12 cellular contexts compared by ENCODE assay signal in the genomic region with DNA sequence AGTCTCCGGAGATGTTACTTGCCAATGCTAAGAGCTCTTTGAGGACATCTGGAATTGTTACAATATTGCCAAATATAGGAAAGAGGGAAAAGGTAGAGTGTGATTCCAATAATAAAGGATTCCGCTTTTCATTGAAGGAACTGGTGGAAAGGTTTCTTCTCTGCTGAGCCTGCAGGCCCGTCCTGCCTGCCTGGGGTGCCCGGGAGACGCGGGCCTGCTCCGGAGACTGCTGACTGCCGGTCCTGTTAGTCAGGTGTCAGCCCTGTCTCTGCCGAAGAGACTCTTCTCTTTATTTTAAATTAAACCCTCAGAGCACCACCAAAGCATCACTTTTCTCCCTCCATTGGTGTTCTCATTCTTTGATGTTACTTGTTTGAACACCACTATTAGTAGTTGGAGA. TPM values are rescaled to one million over a fixed set of nuclear protein-coding genes. Genes with fewer than 3 reads are reported as not detected.
A peak's percentile ranks its signal among the peaks of the same experiment; 100 is the strongest.
DNase-seq lines count a peak whose midpoint lies in the region; ATAC-seq, FAIRE-seq and TF ChIP-seq lines count a peak whose summit lies in the region.
"Had no signal": no experiment of that assay in that cellular context is flagged by ENCODE, and none has a peak within 500 bp of the region (broad histone marks: within the 10 kb centered on the region; RNA-seq: fewer than 3 reads in every experiment).

No MANE protein-coding gene starts in this region.

- POLR2A ChIA-PET in A549 (lab: Yijun Ruan, JAX): interaction anchor here (0.9 to 3.8 kb wide), 4 partner anchors 9 to 108 kb away, joined by 3 to 24 read pairs (median 4); no protein-coding TSS in a partner anchor

- DNase-seq in A549 (ENCODE audit: low read depth in 1 of 2, low spot score in 1 of 2): no peak
- peak; percentile 29 for DNase-seq in RCC 7860 (ENCODE audit: low spot score)
- peak; percentile 55 for DNase-seq in esophagus muscularis mucosa (ENCODE audit: extremely low spot score)
- no peak for DNase-seq in ovary
- DNase-seq in NCI-H2081 treated with DMSO at 0.1 percent for 48 hours (lab: John Stamatoyannopoulos, UW): no peak
- no peak for DNase-seq in DMS153 treated with DMSO at 0.1 percent for 48 hours (lab: John Stamatoyannopoulos, UW; ENCODE audit: unreplicated experiment)
- no peak for DNase-seq in pancreas
- DNase-seq in superior temporal gyrus (ENCODE audit: extremely low spot score): no peak
- DNase-seq: activated CD4-positive, alpha-beta T cell treated with anti-CD3 and anti-CD28 coated beads for 48 hours; activated naive CD4-positive, alpha-beta T cell treated with Interleukin-2 at 50 U/mL for 16 hours had no signal

- intact Hi-C loops in esophagus muscularis mucosa (cut with DNase I): loop anchor here (2.0 to 5.0 kb wide), 2 partner anchors 46 to 112 kb away; no protein-coding TSS in a partner anchor
- intact Hi-C loops in ovary (cut with DNase I): loop anchor here in 3 of 4 donors (10.0 kb wide), 5 partner anchors 54 to 234 kb away; no protein-coding TSS in a partner anchor
- intact Hi-C loops in pancreas (cut with DNase I): loop anchor here in 2 of 3 donors (10.0 kb wide), 2 partner anchors 54 to 64 kb away; no protein-coding TSS in a partner anchor

- TF ChIP-seq EP300 in A549 (IDR thresholded peaks at IDR 0.05) (no peak), esophagus muscularis mucosa (IDR thresholded peaks at IDR 0.05) (no peak), ovary (IDR thresholded peaks at IDR 0.05) (no peak)

- H3K36me3 ChIP-seq in esophagus muscularis mucosa: no peaks in the 10 kb centered on the region
- H3K36me3 ChIP-seq in ovary: no peaks in the 10 kb centered on the region
- no peaks in the 10 kb centered on the region for H3K36me3 ChIP-seq in pancreas

- H3K27me3 ChIP-seq in esophagus muscularis mucosa (peaks cover 0 to 11% (median 0%) of the 10 kb centered on the region in 4 donors), ovary (no peaks in the 10 kb centered on the region), pancreas (no peaks in the 10 kb centered on the region)
- H3K27me3 ChIP-seq: SJSA1 had no signal

- TF ChIP-seq CTCF in A549 (IDR thresholded peaks at IDR 0.05): no peak
- no peak for TF ChIP-seq CTCF in esophagus muscularis mucosa (IDR thresholded peaks at IDR 0.05)
- no peak for TF ChIP-seq CTCF in ovary (IDR thresholded peaks at IDR 0.05)
- TF ChIP-seq CTCF in pancreas (IDR thresholded peaks at IDR 0.05): no peak

- no peak for TF ChIP-seq RAD21 in A549 (conservative IDR thresholded peaks at IDR 0.05 in 1 of 2, IDR thresholded peaks at IDR 0.05 in 1 of 2)

- 42% methylated on average over 9 of the region's 9 CpGs for WGBS in A549 (ENCODE audit: missing lambda C conversion rate)
- WGBS in esophagus muscularis mucosa: 64% methylated on average over 9 of the region's 9 CpGs
- WGBS in ovary, 3 donors: 91 to 94% (median 93%) methylated on average over 9 of the region's 9 CpGs
- 90 to 94% methylated on average over 9 of the region's 9 CpGs for whole genome bisulfite sequencing in pancreas, 2 donors

- H3K4me2 ChIP-seq in A549: peak overlapping the region; percentile 80

- ATAC-seq in A549 (no peak), pancreas (no peak)

- CTCF ChIA-PET in A549 (lab: Yijun Ruan, JAX): interaction anchor here (0.6 to 3.3 kb wide), 12 partner anchors 16 to 247 kb away, joined by 3 to 14 read pairs (median 4); no protein-coding TSS in a partner anchor

- FAIRE-seq in A549 (lab: Jason Lieb, UNC): no peak
- FAIRE-seq in RCC 7860 (lab: Jason Lieb, UNC): no peak
- no peak for FAIRE-seq in pancreas (lab: Jason Lieb, UNC)

- H3K9me3 ChIP-seq in A549 (no peaks in the 10 kb centered on the region), esophagus muscularis mucosa (no peaks in the 10 kb centered on the region), ovary (no peaks in the 10 kb centered on the region), pancreas (no peaks in the 10 kb centered on the region)
- H3K9me3 ChIP-seq: SJSA1 had no signal

- H3K4me3 ChIP-seq in A549 (peak overlapping the region; percentile 95), esophagus muscularis mucosa (peak overlapping the region; percentile 91 to 98 (median 96)), ovary (peak overlapping the region; percentile 78), pancreas (peak overlapping the region in 2 of 4 donors; percentile 83 to 97)

- H3K4me1 ChIP-seq in A549 (peaks cover 57% of the 10 kb centered on the region), esophagus muscularis mucosa (peaks cover 28 to 68% (median 66%) of the 10 kb centered on the region in 4 donors), ovary (ENCODE audit: insufficient read depth) (peaks cover 9% of the 10 kb centered on the region), pancreas (peaks cover 0 to 10% (median 0%) of the 10 kb centered on the region in 3 donors)
- H3K4me1 ChIP-seq: parathyroid adenoma had no signal

- TF ChIP-seq POLR2A in A549 (IDR thresholded peaks at IDR 0.05; ENCODE audit: low read length) (no peak), esophagus muscularis mucosa (IDR thresholded peaks at IDR 0.05; ENCODE audit: low read depth) (no peak), ovary (IDR thresholded peaks at IDR 0.05) (no peak)

- H3K27ac ChIP-seq in A549 (peak overlapping the region; percentile 97 to 98), esophagus muscularis mucosa (replicated peaks in 1 of 4) (peak overlapping the region; percentile 97 to 99 (median 99)), ovary (no peak overlapping the region), pancreas (peak overlapping the region in 2 of 4 donors; percentile 0 to 38)
- H3K27ac ChIP-seq: parathyroid adenoma, SJSA1 had no signal

TF ChIP-seq in A549, 52 proteins besides CTCF, POLR2A, EP300 and RAD21:
- TF ChIP-seq PHF8 (IDR thresholded peaks at IDR 0.05; ENCODE audit: borderline replicate concordance, low read depth) (no peak), ZSCAN20 (CRISPR knock-in tag; IDR thresholded peaks at IDR 0.05) (no peak), KDM5A (IDR thresholded peaks at IDR 0.05) (no peak), NPAS2 (CRISPR knock-in tag; IDR thresholded peaks at IDR 0.05; ENCODE audit: borderline replicate concordance) (no peak), FOSL2 (IDR thresholded peaks at IDR 0.05) (no peak), FOSL2 (CRISPR knock-in tag; IDR thresholded peaks at IDR 0.05) (no peak), TFCP2L1 (CRISPR knock-in tag; IDR thresholded peaks at IDR 0.05) (no peak), FOXS1 (CRISPR knock-in tag; IDR thresholded peaks at IDR 0.05) (no peak), EHF (CRISPR knock-in tag; IDR thresholded peaks at IDR 0.05) (no peak), E2F6 (IDR thresholded peaks at IDR 0.05; ENCODE audit: borderline replicate concordance, low read depth) (no peak)
- TF ChIP-seq, protein P1, sequence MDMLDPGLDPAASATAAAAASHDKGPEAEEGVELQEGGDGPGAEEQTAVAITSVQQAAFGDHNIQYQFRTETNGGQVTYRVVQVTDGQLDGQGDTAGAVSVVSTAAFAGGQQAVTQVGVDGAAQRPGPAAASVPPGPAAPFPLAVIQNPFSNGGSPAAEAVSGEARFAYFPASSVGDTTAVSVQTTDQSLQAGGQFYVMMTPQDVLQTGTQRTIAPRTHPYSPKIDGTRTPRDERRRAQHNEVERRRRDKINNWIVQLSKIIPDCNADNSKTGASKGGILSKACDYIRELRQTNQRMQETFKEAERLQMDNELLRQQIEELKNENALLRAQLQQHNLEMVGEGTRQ (IDR thresholded peaks at IDR 0.05): no peak
- TF ChIP-seq, protein P2, sequence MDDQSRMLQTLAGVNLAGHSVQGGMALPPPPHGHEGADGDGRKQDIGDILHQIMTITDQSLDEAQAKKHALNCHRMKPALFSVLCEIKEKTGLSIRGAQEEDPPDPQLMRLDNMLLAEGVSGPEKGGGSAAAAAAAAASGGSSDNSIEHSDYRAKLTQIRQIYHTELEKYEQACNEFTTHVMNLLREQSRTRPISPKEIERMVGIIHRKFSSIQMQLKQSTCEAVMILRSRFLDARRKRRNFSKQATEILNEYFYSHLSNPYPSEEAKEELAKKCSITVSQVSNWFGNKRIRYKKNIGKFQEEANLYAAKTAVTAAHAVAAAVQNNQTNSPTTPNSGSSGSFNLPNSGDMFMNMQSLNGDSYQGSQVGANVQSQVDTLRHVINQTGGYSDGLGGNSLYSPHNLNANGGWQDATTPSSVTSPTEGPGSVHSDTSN (IDR thresholded peaks at IDR 0.05): no peak

RNA-seq across cellular contexts. Expression of gene EGFR, which starts 2.2 kb away (rescaled TPM):
- polyA plus RNA-seq in A549 (2011; rRNA removed) (59.5 and 61.4 TPM in 2 replicates), A549 (2017; fragmentation: RNase III; extraction: RNeasy Plus Mini Kit Qiagen cat#74134 plus additional on column Dnase treatment) (62.2 to 64.1 TPM (median 63.8 TPM) in 3 replicates), ovary (10 to 100 TPM; 13.0 to 31.5 TPM), pancreas (1 to 10 TPM; 5.5 to 6.5 TPM)
- polyA plus RNA-seq in A549 (2012; cell fraction: cytosol; rRNA removed): 25.3 and 28.2 TPM in 2 replicates
- 61.4 and 73.8 TPM in 2 replicates for polyA plus RNA-seq in A549 (2012; cell fraction: nucleus; rRNA removed)
- polyA minus RNA-seq in A549 (2011; rRNA and poly(A)+ RNA removed): 125 and 165 TPM in 2 replicates
- total RNA-seq in esophagus muscularis mucosa (100 to 1,000 TPM in 2 of 4 donors, 10 to 100 TPM in 2; 79.3 to 125 (median 110) TPM), ovary (10 to 100 TPM; 26.3 to 54.6 (median 45.4) TPM), pancreas (10 to 100 TPM; 25.6 to 38.8 (median 34.8) TPM)

Comparison
In these comparisons a context has a peak if more than half of its experiments do, and no peak if none do; other contexts are left out.
1. DNase-seq: peak in RCC 7860 (single experiment) and esophagus muscularis mucosa (single experiment); none in A549 (0 of 2), ovary (0 of 5), NCI-H2081 treated with DMSO at 0.1 percent for 48 hours (single experiment), DMS153 treated with DMSO at 0.1 percent for 48 hours (single experiment), pancreas (0 of 6) and superior temporal gyrus (single experiment).
2. H3K27ac ChIP-seq: peak in A549 (2 of 2) and esophagus muscularis mucosa (4 of 4); none in ovary (0 of 2).